In genomic region chr1:81846630-81847029, GRCh38 we compare ENCODE assay signal across 17 cellular contexts. TPM values are rescaled to one million over a fixed set of nuclear protein-coding genes. Genes with fewer than 3 reads are reported as not detected.
"Had no signal": no experiment of that assay in that cellular context is flagged by ENCODE, and none has a peak within 500 bp of the region (broad histone marks: within the 10 kb centered on the region; RNA-seq: fewer than 3 reads in every experiment).

No MANE protein-coding gene starts in this region.

- H3K36me3 Mint-ChIP-seq: naive thymus-derived CD8-positive, alpha-beta T cell; stimulated activated memory B cell treated with anti-CD40 and anti-IgM and Interleukin-4, amounts not matched to agents 10 μg/mL and 1 μg/mL and 100 μg/mL, for 72 hours had no signal

- DNase-seq: dermis blood vessel endothelial cell; heart left ventricle; hippocampal formation; kidney glomerular epithelial cell; mammary epithelial cell; naive thymus-derived CD8-positive, alpha-beta T cell; nucleus accumbens; psoas muscle; retina; right lobe of liver; stimulated activated CD4-positive, alpha-beta T cell treated with anti-CD3 and anti-CD28 coated beads, Interleukin-4, amount 100 ng/mL, for 24 hours; stimulated activated naive CD8-positive, alpha-beta T cell treated with anti-CD3 and anti-CD28 coated beads, Interleukin-15, amount 100 ng/mL, for 72 hours; trophoblast cell had no signal

- H3K4me1 Mint-ChIP-seq: naive thymus-derived CD8-positive, alpha-beta T cell; stimulated activated memory B cell treated with anti-CD40 and anti-IgM and Interleukin-4, amounts not matched to agents 10 μg/mL and 1 μg/mL and 100 μg/mL, for 72 hours; stimulated activated naive CD8-positive, alpha-beta T cell treated with anti-CD3 and anti-CD28 coated beads, Interleukin-15, amount 100 ng/mL, for 72 hours had no signal

- ATAC-seq: heart left ventricle; left lobe of liver; naive thymus-derived CD8-positive, alpha-beta T cell; psoas muscle; right lobe of liver; stimulated activated memory B cell treated with anti-CD40 and anti-IgM and Interleukin-4, amounts not matched to agents 10 μg/mL and 1 μg/mL and 100 μg/mL, for 72 hours; stimulated activated naive CD8-positive, alpha-beta T cell treated with anti-CD3 and anti-CD28 coated beads, Interleukin-15, amount 100 ng/mL, for 72 hours had no signal

- H3K27me3 Mint-ChIP-seq: stimulated activated memory B cell treated with anti-CD40 and anti-IgM and Interleukin-4, amounts not matched to agents 10 μg/mL and 1 μg/mL and 100 μg/mL, for 72 hours; stimulated activated naive CD8-positive, alpha-beta T cell treated with anti-CD3 and anti-CD28 coated beads, Interleukin-15, amount 100 ng/mL, for 72 hours had no signal

- H3K9me3 Mint-ChIP-seq: stimulated activated memory B cell treated with anti-CD40 and anti-IgM and Interleukin-4, amounts not matched to agents 10 μg/mL and 1 μg/mL and 100 μg/mL, for 72 hours had no signal

- H3K4me3 Mint-ChIP-seq: naive thymus-derived CD8-positive, alpha-beta T cell; neural crest cell; stimulated activated memory B cell treated with anti-CD40 and anti-IgM and Interleukin-4, amounts not matched to agents 10 μg/mL and 1 μg/mL and 100 μg/mL, for 72 hours; stimulated activated naive CD8-positive, alpha-beta T cell treated with anti-CD3 and anti-CD28 coated beads, Interleukin-15, amount 100 ng/mL, for 72 hours had no signal

- H3K27ac Mint-ChIP-seq: naive thymus-derived CD8-positive, alpha-beta T cell; stimulated activated memory B cell treated with anti-CD40 and anti-IgM and Interleukin-4, amounts not matched to agents 10 μg/mL and 1 μg/mL and 100 μg/mL, for 72 hours; stimulated activated naive CD8-positive, alpha-beta T cell treated with anti-CD3 and anti-CD28 coated beads, Interleukin-15, amount 100 ng/mL, for 72 hours had no signal

RNA-seq across cellular contexts. Expression of gene ADGRL2, which starts 45.9 kb away (rescaled TPM):
- total RNA-seq: mononuclear cell; naive thymus-derived CD8-positive, alpha-beta T cell had no signal
